In genomic region chr11:73553266-73553665, GRCh38 we compare ENCODE assay signal across 28 cellular contexts. TPM values are rescaled to one million over a fixed set of nuclear protein-coding genes. Genes with fewer than 3 reads are reported as not detected.
DNase-seq lines count a peak whose midpoint lies in the region; ATAC-seq and TF ChIP-seq lines count a peak whose summit lies in the region.
"Had no signal": no experiment of that assay in that cellular context is flagged by ENCODE, and none has a peak within 500 bp of the region (broad histone marks: within the 10 kb centered on the region; RNA-seq: fewer than 3 reads in every experiment).

No MANE protein-coding gene starts in this region.

- CTCF ChIA-PET in IMR-90 (lab: Yijun Ruan, JAX), result no interaction called here

- H2BK120ac ChIP-seq in IMR-90 (ENCODE audit: low read depth, low read length), result no peak overlapping the region

- ATAC-seq in IMR-90 (ENCODE audit: low read depth) (peak; percentile 54), GM18870 (IDR thresholded peaks at IDR 0.05; ENCODE audit: unreplicated experiment) (no peak)
- ATAC-seq: A549, GM23338, Panc1, T-helper 17 cell had no signal

- no peak overlapping the region for H3K14ac ChIP-seq in IMR-90 (replicated peaks; ENCODE audit: low read depth, low read length)

- H3K23ac ChIP-seq in IMR-90 (ENCODE audit: low read depth, low read length), result no peak overlapping the region

- in situ Hi-C loops in IMR-90 (cut with MboI; ENCODE audit: low sequenced_read_pairs), result no loop called here

- no peak overlapping the region for H4K8ac ChIP-seq in IMR-90 (ENCODE audit: low read depth in 2 of 2, low read length in 2 of 2)

- H3K4ac ChIP-seq in IMR-90 (ENCODE audit: low read depth, low read length), result no peak overlapping the region

- TF ChIP-seq POLR2A in IMR-90 (IDR thresholded peaks at IDR 0.05; ENCODE audit: low read depth, low read length), result no peak

- no peak overlapping the region for H2AFZ ChIP-seq in IMR-90 (replicated peaks; ENCODE audit: low read length, poor library complexity)
- H2AFZ ChIP-seq: GM23338 had no signal

- H2AK5ac ChIP-seq in IMR-90 (ENCODE audit: low read depth, low read length), result no peak overlapping the region

- intact Hi-C loops in IMR-90 (cut with micrococcal nuclease), result no loop called here
- intact Hi-C loops in activated T-helper 2 cell treated with anti-CD3 and anti-CD28 coated beads, Interferon-gamma antibody, Interleukin-2, Interleukin-4, amounts not matched to agents 10 μg/mL and 5 μg/mL and 100 μg/mL, durations not matched to agents 14 hours and 24 hours and 36 hours (cut with micrococcal nuclease), result no loop called here

- no peaks in the 10 kb centered on the region for H3K27me3 ChIP-seq in IMR-90 (ENCODE audit: control insufficient read depth, insufficient read depth, low read length)
- H3K27me3 ChIP-seq: BLaER1 treated with 17β-estradiol and CSF1 and Interleukin-3, amounts not matched to agents 10 nM and 100 nM had no signal

- no TSS peak for BruUV-seq in IMR-90 (replicated peaks; lab: Mats Ljungman, UMichigan)

- peaks cover 6% of the 10 kb centered on the region; the same call in 1 of the 2 replicates for H4K20me1 ChIP-seq in IMR-90 (ENCODE audit: insufficient read depth, low read length)

- H3K4me3 ChIP-seq in IMR-90 (ENCODE audit: insufficient read depth, low read depth, low read length), result no peak overlapping the region
- H3K4me3 ChIP-seq: A549; BLaER1 treated with 17β-estradiol and CSF1 and Interleukin-3, amounts not matched to agents 10 nM and 100 nM; GM23338 had no signal

- H2BK15ac ChIP-seq in IMR-90 (ENCODE audit: low read depth, low read length), result no peak overlapping the region

- WGBS in IMR-90 (ENCODE audit: extremely low coverage in 2 of 2, insufficient read length in 1 of 2), 2 experiments, result no CpG with 5 or more reads among the region's 2 CpGs

- no peaks in the 10 kb centered on the region; the same call in 1 of the 2 replicates for H3K9me1 ChIP-seq in IMR-90 (ENCODE audit: insufficient read depth, low read length)

- DNase-seq in EH (ENCODE audit: low read depth), result peak; percentile 29
- DNase-seq in IMR-90, result peak; percentile 68
- DNase-seq in RPMI7951 (ENCODE audit: low read depth), result peak; percentile 25
- no peak for DNase-seq in activated T-helper 2 cell treated with anti-CD3 and anti-CD28 coated beads, Interferon-gamma antibody, Interleukin-2, Interleukin-4, amounts not matched to agents 10 μg/mL and 5 μg/mL and 100 μg/mL, durations not matched to agents 14 hours and 24 hours and 36 hours (ENCODE audit: low spot score)
- DNase-seq in activated CD8-positive, alpha-beta memory T cell treated with anti-CD3 and anti-CD28 coated beads for 24 hours, result no peak
- DNase-seq in NCI-H1436 treated with DMSO at 0.1 percent for 48 hours (lab: John Stamatoyannopoulos, UW), result no peak
- DNase-seq: AML-193; CD4-positive, alpha-beta T cell; COR-L47; DMS 273 treated with DMSO at 0.1 percent for 48 hours; DMS79; H9; NCI-H1092; NCI-H1417 treated with DMSO at 0.1 percent for 48 hours; NCI-H187; NCI-H2081 treated with DMSO at 0.1 percent for 48 hours; NCI-H524; NCI-H774; SHP77 treated with DMSO at 0.1 percent for 48 hours; SK-N-SH; T-helper 17 cell had no signal

- H3K27me3 Mint-ChIP-seq in activated T-helper 2 cell treated with anti-CD3 and anti-CD28 coated beads, Interferon-gamma antibody, Interleukin-2, Interleukin-4, amounts not matched to agents 10 μg/mL and 5 μg/mL and 100 μg/mL, durations not matched to agents 14 hours and 24 hours and 36 hours (ENCODE audit: low read depth), result no peaks in the 10 kb centered on the region
- H3K27me3 Mint-ChIP-seq: CD4-positive, alpha-beta T cell; IgD-negative memory B cell; T-helper 17 cell had no signal

- H3K4me1 ChIP-seq in IMR-90 (ENCODE audit: control insufficient read depth, insufficient read depth, low read length), result peaks cover 2% of the 10 kb centered on the region; the same call in 1 of the 2 replicates

- H3K9me3 ChIP-seq in IMR-90 (ENCODE audit: control insufficient read depth, insufficient read depth, low read length), result no peaks in the 10 kb centered on the region
- H3K9me3 ChIP-seq: A549, SK-N-SH had no signal

- no peak overlapping the region for H3K4me2 ChIP-seq in IMR-90 (ENCODE audit: low read depth, low read length)
- H3K4me2 ChIP-seq: A549, GM23338, KMS-11, SK-N-SH had no signal

- peaks cover 12% of the 10 kb centered on the region for H3K36me3 Mint-ChIP-seq in activated T-helper 2 cell treated with anti-CD3 and anti-CD28 coated beads, Interferon-gamma antibody, Interleukin-2, Interleukin-4, amounts not matched to agents 10 μg/mL and 5 μg/mL and 100 μg/mL, durations not matched to agents 14 hours and 24 hours and 36 hours (ENCODE audit: low read depth)

- H2AK9ac ChIP-seq in IMR-90 (replicated peaks; ENCODE audit: low read depth, low read length, poor library complexity), result no peak overlapping the region

- dilution Hi-C loops in IMR-90 (cut with HindIII; ENCODE audit: low sequenced_read_pairs, unreplicated experiment), result no loop called here

- no peak for TF ChIP-seq CTCF in IMR-90 (conservative IDR thresholded peaks at IDR 0.05; ENCODE audit: low read depth, low read length)

- H2BK5ac ChIP-seq in IMR-90 (ENCODE audit: low read depth, low read length, poor library complexity, severe bottlenecking), result no peak overlapping the region

- H3K9ac ChIP-seq in IMR-90 (ENCODE audit: low read depth, low read length), result no peak overlapping the region
- H3K9ac ChIP-seq: BLaER1 treated with 17β-estradiol and CSF1 and Interleukin-3, amounts not matched to agents 10 nM and 100 nM; KMS-11; SK-N-SH had no signal

- no peak overlapping the region for H3K56ac ChIP-seq in IMR-90 (ENCODE audit: extremely low read depth, insufficient read depth, low read length)

- H3K27ac ChIP-seq in IMR-90 (ENCODE audit: insufficient read depth, low read length), result no peak overlapping the region
- H3K27ac ChIP-seq: A549; BLaER1 treated with 17β-estradiol and CSF1 and Interleukin-3, amounts not matched to agents 10 nM and 100 nM; KMS-11 had no signal

- H3K36me3 ChIP-seq in IMR-90 (ENCODE audit: control insufficient read depth, insufficient read depth, low read length), result no peaks in the 10 kb centered on the region

- peaks cover 9 to 53% of the 10 kb centered on the region in 2 experiments; a peak in 3 of 4 replicates for H3K79me1 ChIP-seq in IMR-90 (ENCODE audit: low read depth in 1 of 2, low read length in 2 of 2)

- H3K4me3 Mint-ChIP-seq in activated T-helper 2 cell treated with anti-CD3 and anti-CD28 coated beads, Interferon-gamma antibody, Interleukin-2, Interleukin-4, amounts not matched to agents 10 μg/mL and 5 μg/mL and 100 μg/mL, durations not matched to agents 14 hours and 24 hours and 36 hours (ENCODE audit: low read depth), result no peak overlapping the region
- H3K4me3 Mint-ChIP-seq: CD4-positive, alpha-beta T cell; GM23338; H9; IgD-negative memory B cell; T-helper 17 cell had no signal

- H3K9me3 Mint-ChIP-seq in activated T-helper 2 cell treated with anti-CD3 and anti-CD28 coated beads, Interferon-gamma antibody, Interleukin-2, Interleukin-4, amounts not matched to agents 10 μg/mL and 5 μg/mL and 100 μg/mL, durations not matched to agents 14 hours and 24 hours and 36 hours, result no peaks in the 10 kb centered on the region
- H3K9me3 Mint-ChIP-seq: CD4-positive, alpha-beta T cell; GM23338; H9; IgD-negative memory B cell had no signal

- no peak overlapping the region for H3K18ac ChIP-seq in IMR-90 (ENCODE audit: low read depth, low read length)

- peaks cover 20% of the 10 kb centered on the region for H3K4me1 Mint-ChIP-seq in activated T-helper 2 cell treated with anti-CD3 and anti-CD28 coated beads, Interferon-gamma antibody, Interleukin-2, Interleukin-4, amounts not matched to agents 10 μg/mL and 5 μg/mL and 100 μg/mL, durations not matched to agents 14 hours and 24 hours and 36 hours (ENCODE audit: low read depth)

- H3K27ac Mint-ChIP-seq in activated T-helper 2 cell treated with anti-CD3 and anti-CD28 coated beads, Interferon-gamma antibody, Interleukin-2, Interleukin-4, amounts not matched to agents 10 μg/mL and 5 μg/mL and 100 μg/mL, durations not matched to agents 14 hours and 24 hours and 36 hours, result no peak overlapping the region
- H3K27ac Mint-ChIP-seq: CD4-positive, alpha-beta T cell; GM23338; IgD-negative memory B cell; T-helper 17 cell had no signal

- POLR2A ChIA-PET in IMR-90 (lab: Charles Lee; ENCODE audit: unreplicated experiment), result no interaction called here

- H4K5ac ChIP-seq in IMR-90 (ENCODE audit: low read depth, low read length), result no peak overlapping the region

- no peak overlapping the region for H4K91ac ChIP-seq in IMR-90 (ENCODE audit: insufficient read depth, low read depth, low read length)

- no peak for TF ChIP-seq RAD21 in IMR-90 (IDR thresholded peaks at IDR 0.05; ENCODE audit: low read length)

- no peak overlapping the region for H2BK20ac ChIP-seq in IMR-90 (ENCODE audit: low read depth, low read length)

TF ChIP-seq in IMR-90, 13 proteins besides CTCF, POLR2A, EP300 and RAD21:
- TF ChIP-seq BHLHE40 (IDR thresholded peaks at IDR 0.05; ENCODE audit: low read depth, low read length) (no peak), SMC3 (IDR thresholded peaks at IDR 0.05; ENCODE audit: low read depth, low read length) (no peak), MAZ (IDR thresholded peaks at IDR 0.05; ENCODE audit: borderline replicate concordance, low read depth, low read length) (no peak), RFX5 (IDR thresholded peaks at IDR 0.05; ENCODE audit: low read depth, low read length) (no peak)

RNA-seq across cellular contexts. Expression of gene FAM168A, which starts 44.6 kb away (rescaled TPM):
- 13.1 and 13.6 TPM in 2 replicates for total RNA-seq in IMR-90 (2012; rRNA removed)
- polyA plus RNA-seq in IMR-90 (2012; rRNA removed), result 22.8 and 25.9 TPM in 2 replicates
- polyA plus RNA-seq in IMR-90 (2012; cell fraction: cytosol; rRNA removed), result 6.5 and 14.4 TPM in 2 replicates
- polyA plus RNA-seq in IMR-90 (2012; cell fraction: nucleus; rRNA removed; ENCODE audit: low replicate concordance), result 38.0 and 40.8 TPM in 2 replicates
- 30.4 and 30.5 TPM in 2 replicates for total RNA-seq in RPMI7951 (2014; rRNA removed; shearing (Covaris generic))
- 19.2 and 19.3 TPM in 2 replicates for total RNA-seq in activated T-helper 2 cell treated with anti-CD3 and anti-CD28 coated beads, Interferon-gamma antibody, Interleukin-2, Interleukin-4, amounts not matched to agents 10 μg/mL and 5 μg/mL and 100 μg/mL, durations not matched to agents 14 hours and 24 hours and 36 hours

Comparison
In these comparisons a context has a peak if more than half of its experiments do, and no peak if none do; other contexts are left out.
1. DNase-seq: peak in EH (single experiment), IMR-90 (single experiment) and RPMI7951 (single experiment); none in activated T-helper 2 cell treated with anti-CD3 and anti-CD28 coated beads, Interferon-gamma antibody, Interleukin-2, Interleukin-4, amounts not matched to agents 10 μg/mL and 5 μg/mL and 100 μg/mL, durations not matched to agents 14 hours and 24 hours and 36 hours (single experiment), activated CD8-positive, alpha-beta memory T cell treated with anti-CD3 and anti-CD28 coated beads for 24 hours (single experiment) and NCI-H1436 treated with DMSO at 0.1 percent for 48 hours (single experiment).